8 cellular contexts compared by ENCODE assay signal in the genomic region with DNA sequence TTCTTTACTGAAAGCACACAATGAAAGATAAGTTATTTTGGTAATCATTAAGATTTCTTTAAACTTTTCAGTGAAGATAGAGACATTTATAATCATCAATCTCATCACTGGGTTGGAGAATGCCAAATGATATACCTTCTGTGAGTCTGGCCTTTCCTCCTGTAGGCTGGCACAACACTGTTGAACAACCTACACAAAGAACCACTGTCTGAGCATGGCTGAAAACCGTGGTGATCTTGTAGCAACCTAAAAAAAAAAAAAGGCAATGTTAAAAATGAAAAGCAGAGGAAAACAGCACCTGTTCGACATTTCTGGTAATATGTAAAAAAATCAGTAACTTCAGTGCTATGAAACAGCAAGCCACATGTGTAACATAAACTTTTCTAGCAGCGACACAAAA. TPM values are rescaled to one million over a fixed set of nuclear protein-coding genes. Genes with fewer than 3 reads are reported as not detected.
DNase-seq lines count a peak whose midpoint lies in the region; TF ChIP-seq lines count a peak whose summit lies in the region.

No MANE protein-coding gene starts in this region.

- 0 out of 2 replicates have a peak, but pooled peaks cover 3% of the 10 kb centered on the region for H3K4me1 ChIP-seq in HUES6 (ENCODE audit: control insufficient read depth, insufficient read depth, low read length)
- peaks cover 2 to 6% of the 10 kb centered on the region in 2 donors for H3K4me1 ChIP-seq in mucosa of rectum (ENCODE audit: control insufficient read depth in 2 of 2, insufficient read depth in 2 of 2, low read length in 2 of 2)

- H3K9ac ChIP-seq in HUES6 (ENCODE audit: low read length) (no peak overlapping the region), mucosa of rectum (ENCODE audit: low read depth in 1 of 2, low read length in 2 of 2) (no peak overlapping the region)

- H3K9me3 ChIP-seq in HUES6 (ENCODE audit: control insufficient read depth, insufficient read depth, low read depth, low read length): 0 out of 2 replicates have a peak, but pooled peaks cover 3% of the 10 kb centered on the region
- no peaks in the 10 kb centered on the region for H3K9me3 ChIP-seq in mucosa of rectum (ENCODE audit: control insufficient read depth in 2 of 2, low read length in 2 of 2)

- H3K4me3 ChIP-seq in AG09309 (ENCODE audit: control insufficient read depth, low read depth, low read length) (peak overlapping the region; percentile 83), HUES6 (ENCODE audit: low read depth, low read length) (peak overlapping the region; percentile 99; the same call in 1 of the 2 replicates), astrocyte of the spinal cord (ENCODE audit: low read depth, low read length) (peak overlapping the region; percentile 78), mucosa of rectum (ENCODE audit: low read length in 2 of 2) (peak overlapping the region; percentile 92 to 97)

- in situ Hi-C loops in astrocyte of the spinal cord (cut with HindIII; ENCODE audit: low sequenced_read_pairs): no loop called here

- H3K27ac ChIP-seq in HUES6 (ENCODE audit: low read depth, low read length) (no peak overlapping the region), mucosa of rectum (ENCODE audit: low read depth in 2 of 2, low read length in 2 of 2) (no peak overlapping the region)

- DNase-seq in AG09309 (ENCODE audit: low read depth): no peak
- DNase-seq in astrocyte of the spinal cord (ENCODE audit: low read depth, low spot score): no peak
- no peak for DNase-seq in SK-N-DZ (ENCODE audit: low spot score)
- DNase-seq in NCI-H128 (lab: John Stamatoyannopoulos, UW; ENCODE audit: unreplicated experiment): no peak
- DNase-seq in medulla oblongata (ENCODE audit: extremely low spot score): no peak
- DNase-seq in NCI-H2107 (lab: John Stamatoyannopoulos, UW): no peak

- peaks cover 34% of the 10 kb centered on the region for H3K36me3 ChIP-seq in HUES6 (ENCODE audit: control insufficient read depth, insufficient read depth, low read length)
- peaks cover 18 to 22% of the 10 kb centered on the region in 2 donors for H3K36me3 ChIP-seq in mucosa of rectum (ENCODE audit: control insufficient read depth in 2 of 2, insufficient read depth in 2 of 2, low read length in 2 of 2)

- TF ChIP-seq CTCF in AG09309 (IDR thresholded peaks at IDR 0.05; ENCODE audit: control insufficient read depth, insufficient read depth, low read depth, low read length, missing control alignments) (no peak), astrocyte of the spinal cord (IDR thresholded peaks at IDR 0.05; ENCODE audit: low read depth, low read length) (no peak)

- H3K27me3 ChIP-seq in HUES6 (ENCODE audit: control insufficient read depth, insufficient read depth, low read length) (no peaks in the 10 kb centered on the region), mucosa of rectum (ENCODE audit: control insufficient read depth in 2 of 2, insufficient read depth in 2 of 2, low read length in 2 of 2) (no peaks in the 10 kb centered on the region)

RNA-seq across cellular contexts. Expression of a gene that starts 1.8 kb away (rescaled TPM):
- polyA plus RNA-seq in SK-N-DZ (2014; cell fraction: cytosol; rRNA removed): 38.8 and 44.2 TPM in 2 replicates
- polyA plus RNA-seq in SK-N-DZ (2014; cell fraction: nucleus; rRNA removed): 36.0 and 47.6 TPM in 2 replicates

RNA-seq across cellular contexts. Expression of a gene that starts 33.8 kb away (rescaled TPM):
- polyA plus RNA-seq in SK-N-DZ (2014; cell fraction: cytosol; rRNA removed): 6.7 and 9.9 TPM in 2 replicates
- polyA plus RNA-seq in SK-N-DZ (2014; cell fraction: nucleus; rRNA removed): 7.7 and 17.2 TPM in 2 replicates

RNA-seq across cellular contexts. Expression of a gene that starts 33.9 kb away (rescaled TPM):
- polyA plus RNA-seq in SK-N-DZ (2014; cell fraction: cytosol; rRNA removed): 16.8 and 17.2 TPM in 2 replicates
- polyA plus RNA-seq in SK-N-DZ (2014; cell fraction: nucleus; rRNA removed): 10.5 and 11.0 TPM in 2 replicates
